In genomic region chr20:5001174-5002076, GRCh38 we compare ENCODE assay signal across 8 cellular contexts. TPM values are rescaled to one million over a fixed set of nuclear protein-coding genes. Genes with fewer than 3 reads are reported as not detected.
DNase-seq lines count a peak whose midpoint lies in the region; ATAC-seq and TF ChIP-seq lines count a peak whose summit lies in the region.

Gene SLC23A2 (minus strand): TSS chr20:5001510. CDS start chr20:4932562, 68,948 bp downstream.

- DNase-seq in GM06990 (ENCODE audit: extremely low read depth, insufficient read length) (peak; percentile 62), SK-N-MC (ENCODE audit: low read depth, low spot score) (no peak), left cardiac atrium (peak; percentile 61), prostate gland (ENCODE audit: low spot score) (peak; percentile 14), uterus (peak; percentile 16 to 40), NCI-H2107 treated with DMSO at 0.1 percent for 48 hours (lab: John Stamatoyannopoulos, UW; ENCODE audit: unreplicated experiment) (no peak)
- peak; percentile 17 for DNase-seq in activated naive CD8-positive, alpha-beta T cell treated with anti-CD3 and anti-CD28 coated beads, Interleukin-2, amount 50 U/mL, for 16 hours (ENCODE audit: low read depth, low spot score)

- peak within 1 kb of the TSS; percentile 54 for H3K9ac ChIP-seq in SK-N-MC (ENCODE audit: insufficient read length)

- H3K4me1 ChIP-seq in prostate gland (replicated peaks): no peaks in the 10 kb centered on the region
- no peaks in the 10 kb centered on the region for H3K4me1 ChIP-seq in uterus

- no peaks in the 10 kb centered on the region for H3K27me3 ChIP-seq in GM06990 (replicated peaks; ENCODE audit: control insufficient read depth, insufficient read depth, low read length)
- H3K27me3 ChIP-seq in prostate gland (replicated peaks; ENCODE audit: insufficient read depth): no peaks in the 10 kb centered on the region
- no peaks in the 10 kb centered on the region for H3K27me3 ChIP-seq in uterus

- H3K4me3 ChIP-seq in GM06990 (replicated peaks; ENCODE audit: low read depth, low read length): peak within 1 kb of the TSS; percentile 71
- H3K4me3 ChIP-seq in SK-N-MC: peak within 1 kb of the TSS; percentile 84
- peak within 1 kb of the TSS; percentile 63 to 70 for H3K4me3 ChIP-seq in prostate gland
- H3K4me3 ChIP-seq in uterus: peak within 1 kb of the TSS; percentile 66 to 92

- H3K9me3 ChIP-seq in SK-N-MC (ENCODE audit: low read depth, low read length) (no peaks in the 10 kb centered on the region), prostate gland (no peaks in the 10 kb centered on the region), uterus (no peaks in the 10 kb centered on the region)

- ATAC-seq in HG03108 (IDR thresholded peaks at IDR 0.05; ENCODE audit: unreplicated experiment) (peak; percentile 48), left cardiac atrium (peak; percentile 80 to 82)

- H3K27ac ChIP-seq in SK-N-MC: no peak within 1 kb of the TSS
- H3K27ac ChIP-seq in prostate gland: peak within 1 kb of the TSS; percentile 26 to 53
- H3K27ac ChIP-seq in uterus: peak within 1 kb of the TSS; percentile 39 to 54

- WGBS in prostate gland: 2% methylated on average over 57 of the region's 88 CpGs

- intact Hi-C loops in left cardiac atrium (cut with DNase I): no loop called here
- intact Hi-C loops in prostate gland (cut with DNase I): no loop called here
- intact Hi-C loops in uterus (cut with DNase I; ENCODE audit: low total_unique reads): no loop called here

- TF ChIP-seq POLR2A in prostate gland (IDR thresholded peaks at IDR 0.05) (no peak), uterus (IDR thresholded peaks at IDR 0.05) (peak in 1 of 2 donors; percentile 31)

- no peak for TF ChIP-seq CTCF in GM06990 (IDR thresholded peaks at IDR 0.05; ENCODE audit: insufficient read depth, low read length, poor library complexity, severe bottlenecking)
- no peak for TF ChIP-seq CTCF in prostate gland (IDR thresholded peaks at IDR 0.05)
- TF ChIP-seq CTCF in uterus (IDR thresholded peaks at IDR 0.05): no peak

- H3K36me3 ChIP-seq in GM06990 (ENCODE audit: control insufficient read depth, insufficient read depth, low read length) (no peaks in the 10 kb centered on the region), SK-N-MC (ENCODE audit: insufficient read depth, low read length) (no peaks in the 10 kb centered on the region), prostate gland (no peaks in the 10 kb centered on the region), uterus (no peaks in the 10 kb centered on the region)

RNA-seq across cellular contexts. Expression of gene SLC23A2, which starts in this region (rescaled TPM):
- total RNA-seq in left cardiac atrium (10 to 100 TPM; 10.8 to 12.8 TPM), prostate gland (10 to 100 TPM; 21.0 to 39.1 TPM), uterus (10 to 100 TPM in 3 of 4 donors, 1 to 10 TPM in 1; 6.2 to 41.4 (median 26.6) TPM)

Comparison
In these comparisons a context has a peak if more than half of its experiments do, and no peak if none do; other contexts are left out.
1. DNase-seq: peak in GM06990 (single experiment), activated naive CD8-positive, alpha-beta T cell treated with anti-CD3 and anti-CD28 coated beads, Interleukin-2, amount 50 U/mL, for 16 hours (single experiment), left cardiac atrium (single experiment), prostate gland (single experiment) and uterus (2 of 2); none in SK-N-MC (single experiment) and NCI-H2107 treated with DMSO at 0.1 percent for 48 hours (single experiment).
2. Peak in every context shown above with its lines, with median percentiles within 50 percentile points of each other: H3K4me3 ChIP-seq.